ENCODE assay signal across 16 cellular contexts in genomic region chr1:26337206-26337535, GRCh38. TPM values are rescaled to one million over a fixed set of nuclear protein-coding genes. Genes with fewer than 3 reads are reported as not detected.
A peak's percentile ranks its signal among the peaks of the same experiment; 100 is the strongest.
DNase-seq lines count a peak whose midpoint lies in the region; ATAC-seq and TF ChIP-seq lines count a peak whose summit lies in the region.
"Had no signal": no experiment of that assay in that cellular context is flagged by ENCODE, and none has a peak within 500 bp of the region (broad histone marks: within the 10 kb centered on the region; RNA-seq: fewer than 3 reads in every experiment).

No MANE protein-coding gene starts in this region.

- peaks cover 9% of the 10 kb centered on the region; the same call in 1 of the 2 replicates for H3F3A ChIP-seq in GM23338 (replicated peaks; ENCODE audit: low read depth)

- no peak overlapping the region for H3K27ac Mint-ChIP-seq in GM23338
- H3K27ac Mint-ChIP-seq in activated CD4-positive, alpha-beta memory T cell treated with anti-CD3 and anti-CD28 coated beads, Interleukin-2, amount 10 ng/mL, durations not matched to agents 7 days and 5 days = no peak overlapping the region
- H3K27ac Mint-ChIP-seq: activated CD8-positive, alpha-beta memory T cell treated with anti-CD3 and anti-CD28 coated beads, Interleukin-2, amount 10 ng/mL, durations not matched to agents 7 days and 5 days had no signal

- peak overlapping the region in 2 of 11 experiments; percentile 63 to 70; a peak in 2 of 22 replicates for H3K9ac ChIP-seq in BLaER1 treated with 17β-estradiol and CSF1 and Interleukin-3, amounts not matched to agents 10 nM and 100 nM
- peak overlapping the region; percentile 73; the same call in 1 of the 2 replicates for H3K9ac ChIP-seq in iPS-20b (ENCODE audit: low read depth, low read length)

- peaks cover 7% of the 10 kb centered on the region; the same call in 1 of the 2 replicates for H3K79me2 ChIP-seq in GM23338 (replicated peaks; ENCODE audit: insufficient read depth)

- in situ Hi-C loops in GM13977 (cut with MboI; ENCODE audit: low pct_unique_long_range_greater_than_20kb, low sequenced_read_pairs, unreplicated experiment) = no loop called here

- H3K36me3 Mint-ChIP-seq in GM23338 (ENCODE audit: low read depth) = peaks cover 8% of the 10 kb centered on the region; the same call in 2 of the 3 replicates
- H3K36me3 Mint-ChIP-seq in activated CD4-positive, alpha-beta memory T cell treated with anti-CD3 and anti-CD28 coated beads, Interleukin-2, amount 10 ng/mL, durations not matched to agents 7 days and 5 days (ENCODE audit: low read depth) = no peaks in the 10 kb centered on the region
- H3K36me3 Mint-ChIP-seq: activated CD8-positive, alpha-beta memory T cell treated with anti-CD3 and anti-CD28 coated beads, Interleukin-2, amount 10 ng/mL, durations not matched to agents 7 days and 5 days had no signal

- peaks cover 33% of the 10 kb centered on the region for H3K4me1 Mint-ChIP-seq in GM23338
- H3K4me1 Mint-ChIP-seq in activated CD4-positive, alpha-beta memory T cell treated with anti-CD3 and anti-CD28 coated beads, Interleukin-2, amount 10 ng/mL, durations not matched to agents 7 days and 5 days = peaks cover 12% of the 10 kb centered on the region

- no peaks in the 10 kb centered on the region for H3K9me2 ChIP-seq in GM23338 (ENCODE audit: insufficient read depth)

- H3K9me3 ChIP-seq in BLaER1 treated with 17β-estradiol and CSF1 and Interleukin-3, amounts not matched to agents 10 nM and 100 nM (replicated peaks in 1 of 11) = no peaks in the 10 kb centered on the region
- no peaks in the 10 kb centered on the region for H3K9me3 ChIP-seq in iPS-20b (ENCODE audit: insufficient read depth, low read depth, low read length)

- ATAC-seq in GM23338 = peak; percentile 1; the same call in 2 of the 3 replicates

- no peak overlapping the region for H3K27ac ChIP-seq in BLaER1 treated with 17β-estradiol and CSF1 and Interleukin-3, amounts not matched to agents 10 nM and 100 nM
- H3K27ac ChIP-seq in GM23338 (ENCODE audit: low read depth) = no peak overlapping the region
- H3K27ac ChIP-seq in iPS-20b (ENCODE audit: low read length) = no peak overlapping the region
- H3K27ac ChIP-seq: dorsolateral prefrontal cortex had no signal

- peak overlapping the region; percentile 90 to 99 (median 97); a peak in 20 of 22 replicates for H3K4me2 ChIP-seq in BLaER1 treated with 17β-estradiol and CSF1 and Interleukin-3, amounts not matched to agents 10 nM and 100 nM
- peak overlapping the region; percentile 82 for H3K4me2 ChIP-seq in GM23338

- H3K4me3 ChIP-seq in BLaER1 treated with 17β-estradiol and CSF1 and Interleukin-3, amounts not matched to agents 10 nM and 100 nM = peak overlapping the region in 2 of 10 experiments; percentile 55 to 66; a peak in 2 of 20 replicates
- H3K4me3 ChIP-seq in GM23338 (peak overlapping the region; percentile 83; the same call in 1 of the 2 replicates), iPS-20b (ENCODE audit: low read length) (peak overlapping the region; percentile 87; the same call in 1 of the 2 replicates)

- H3K4me3 Mint-ChIP-seq in GM23338 = peak overlapping the region; percentile 58; the same call in 2 of the 3 replicates
- H3K4me3 Mint-ChIP-seq in activated CD4-positive, alpha-beta memory T cell treated with anti-CD3 and anti-CD28 coated beads, Interleukin-2, amount 10 ng/mL, durations not matched to agents 7 days and 5 days = peak overlapping the region; percentile 17
- H3K4me3 Mint-ChIP-seq: activated CD8-positive, alpha-beta memory T cell treated with anti-CD3 and anti-CD28 coated beads, Interleukin-2, amount 10 ng/mL, durations not matched to agents 7 days and 5 days had no signal

- peaks cover 13% of the 10 kb centered on the region for H3K27me3 Mint-ChIP-seq in GM23338 (ENCODE audit: insufficient read depth, low read depth, poor library complexity)
- peaks cover 11% of the 10 kb centered on the region for H3K27me3 Mint-ChIP-seq in activated CD4-positive, alpha-beta memory T cell treated with anti-CD3 and anti-CD28 coated beads, Interleukin-2, amount 10 ng/mL, durations not matched to agents 7 days and 5 days

- no peaks in the 10 kb centered on the region for H3K9me3 Mint-ChIP-seq in GM23338
- H3K9me3 Mint-ChIP-seq in activated CD4-positive, alpha-beta memory T cell treated with anti-CD3 and anti-CD28 coated beads, Interleukin-2, amount 10 ng/mL, durations not matched to agents 7 days and 5 days = no peaks in the 10 kb centered on the region

- peaks cover 24 to 36% (median 31%) of the 10 kb centered on the region in 11 experiments for H3K27me3 ChIP-seq in BLaER1 treated with 17β-estradiol and CSF1 and Interleukin-3, amounts not matched to agents 10 nM and 100 nM
- 0 out of 2 replicates have a peak, but pooled peaks cover 3% of the 10 kb centered on the region for H3K27me3 ChIP-seq in GM23338 (ENCODE audit: insufficient read depth)
- H3K27me3 ChIP-seq in iPS-20b (ENCODE audit: insufficient read depth, low read length) = peaks cover 10% of the 10 kb centered on the region

- peaks cover 7 to 31% (median 26%) of the 10 kb centered on the region in 10 experiments; a peak in 18 of 20 replicates for H3K4me1 ChIP-seq in BLaER1 treated with 17β-estradiol and CSF1 and Interleukin-3, amounts not matched to agents 10 nM and 100 nM
- H3K4me1 ChIP-seq in GM23338 (ENCODE audit: insufficient read depth) (peaks cover 16% of the 10 kb centered on the region), iPS-20b (ENCODE audit: insufficient read depth, low read length) (no peaks in the 10 kb centered on the region; the same call in 1 of the 2 replicates)

- CTCF ChIA-PET in activated CD4-positive, alpha-beta memory T cell treated with anti-CD3 and anti-CD28 coated beads, Interleukin-2, amount 10 ng/mL, durations not matched to agents 7 days and 5 days (lab: Charles Lee) = interaction anchor here (1.3 kb wide), 1 partner anchor 103 kb away, joined by 3 read pairs; the partner anchor contains the start of gene CEP85

- H4K20me1 ChIP-seq in BLaER1 treated with 17β-estradiol and CSF1 and Interleukin-3, amounts not matched to agents 10 nM and 100 nM = 0 out of 22 replicates have a peak, but pooled peaks cover 0 to 5% (median 0%) of the 10 kb centered on the region in 11 experiments
- no peaks in the 10 kb centered on the region; the same call in 1 of the 2 replicates for H4K20me1 ChIP-seq in GM23338 (replicated peaks; ENCODE audit: insufficient read depth)

- TF ChIP-seq CTCF in GM23338 (conservative IDR thresholded peaks at IDR 0.05; ENCODE audit: low read depth in 2 of 2) (no peak), GM13977 (IDR thresholded peaks at IDR 0.05; ENCODE audit: extremely low read depth, insufficient read depth, missing control alignments) (no peak)

- H2AFZ ChIP-seq in GM23338 = peak overlapping the region; percentile 90; the same call in 1 of the 2 replicates

- DNase-seq in GM23338 (ENCODE audit: low spot score) = no peak
- no peak for DNase-seq in activated CD4-positive, alpha-beta memory T cell treated with anti-CD3 and anti-CD28 coated beads, Interleukin-2, amount 10 ng/mL, durations not matched to agents 7 days and 5 days
- DNase-seq in KG1 (lab: John Stamatoyannopoulos, UW) = no peak
- DNase-seq in GM13977 (ENCODE audit: low spot score) = no peak
- DNase-seq in anterior cingulate cortex (lab: John Stamatoyannopoulos, UW) = no peak
- DNase-seq: activated CD8-positive, alpha-beta memory T cell treated with anti-CD3 and anti-CD28 coated beads, Interleukin-2, amount 10 ng/mL, durations not matched to agents 7 days and 5 days; amniotic stem cell; dorsolateral prefrontal cortex; NCI-H446; T-helper 9 cell had no signal

- POLR2A ChIA-PET in activated CD4-positive, alpha-beta memory T cell treated with anti-CD3 and anti-CD28 coated beads, Interleukin-2, amount 10 ng/mL, durations not matched to agents 7 days and 5 days (lab: Charles Lee) = no interaction called here

- no peaks in the 10 kb centered on the region for H3K36me3 ChIP-seq in BLaER1 treated with 17β-estradiol and CSF1 and Interleukin-3, amounts not matched to agents 10 nM and 100 nM
- H3K36me3 ChIP-seq in GM23338 (ENCODE audit: insufficient read depth) (no peaks in the 10 kb centered on the region), iPS-20b (ENCODE audit: insufficient read depth, low read depth, low read length) (no peaks in the 10 kb centered on the region)

TF ChIP-seq in GM23338, 12 proteins besides CTCF, POLR2A, EP300 and RAD21:
- TF ChIP-seq CREB1 (CRISPR knock-in tag; IDR thresholded peaks at IDR 0.05; ENCODE audit: low read depth) = no peak
- no peak for TF ChIP-seq ZNF331 (CRISPR knock-in tag; IDR thresholded peaks at IDR 0.05; ENCODE audit: low read depth)

RNA-seq across cellular contexts. Expression of gene CRYBG2, which starts 16.8 kb away (rescaled TPM):
- 10.0 and 18.4 TPM in 2 replicates for total RNA-seq in GM23338 (2014; rRNA removed; shearing (Covaris generic))
- polyA plus RNA-seq in GM23338 (2016; fragmentation: Nextera tagmentation; extraction: Ambion mirVana) = 17.6 and 19.4 TPM in 2 replicates
- total RNA-seq in activated CD4-positive, alpha-beta memory T cell treated with anti-CD3 and anti-CD28 coated beads, Interleukin-2, amount 10 ng/mL, durations not matched to agents 7 days and 5 days = 1 to 10 TPM; 1.9 to 4.3 TPM
- total RNA-seq: fibroblast of villous mesenchyme, myocyte, subcutaneous adipose tissue had no signal

RNA-seq across cellular contexts. Expression of gene CD52, which starts 19.4 kb away (rescaled TPM):
- not detected in 2 replicates for total RNA-seq in GM23338 (2014; rRNA removed; shearing (Covaris generic))
- polyA plus RNA-seq in GM23338 (2016; fragmentation: Nextera tagmentation; extraction: Ambion mirVana) = 7.3 and 9.6 TPM in 2 replicates
- 1,000 to 10,000 TPM; 1,572 to 1,591 TPM for total RNA-seq in activated CD4-positive, alpha-beta memory T cell treated with anti-CD3 and anti-CD28 coated beads, Interleukin-2, amount 10 ng/mL, durations not matched to agents 7 days and 5 days
- total RNA-seq: fibroblast of villous mesenchyme, myocyte had no signal

RNA-seq across cellular contexts. Expression of gene UBXN11, which starts 30.7 kb away (rescaled TPM):
- 8.0 and 9.4 TPM in 2 replicates for total RNA-seq in GM23338 (2014; rRNA removed; shearing (Covaris generic))
- 7.3 and 8.3 TPM in 2 replicates for polyA plus RNA-seq in GM23338 (2016; fragmentation: Nextera tagmentation; extraction: Ambion mirVana)
- total RNA-seq in activated CD4-positive, alpha-beta memory T cell treated with anti-CD3 and anti-CD28 coated beads, Interleukin-2, amount 10 ng/mL, durations not matched to agents 7 days and 5 days = 10 to 100 TPM; 46.9 to 49.9 TPM

RNA-seq across cellular contexts. Expression of gene ZNF683, which starts 35.4 kb away (rescaled TPM):
- total RNA-seq in GM23338 (2014; rRNA removed; shearing (Covaris generic)) = not detected in 2 replicates
- not detected in 2 replicates for polyA plus RNA-seq in GM23338 (2016; fragmentation: Nextera tagmentation; extraction: Ambion mirVana)
- total RNA-seq in activated CD4-positive, alpha-beta memory T cell treated with anti-CD3 and anti-CD28 coated beads, Interleukin-2, amount 10 ng/mL, durations not matched to agents 7 days and 5 days = under 1 TPM in 1 of 2 experiments, not detected in 1; 0.18 TPM
- total RNA-seq: fibroblast of villous mesenchyme, myocyte, subcutaneous adipose tissue had no signal
- polyA plus RNA-seq: keratinocyte had no signal

RNA-seq across cellular contexts. Expression of gene SH3BGRL3, which starts 57.3 kb away (rescaled TPM):
- total RNA-seq in GM23338 (2014; rRNA removed; shearing (Covaris generic)) = 28.9 and 30.9 TPM in 2 replicates
- polyA plus RNA-seq in GM23338 (2016; fragmentation: Nextera tagmentation; extraction: Ambion mirVana) = 370 and 378 TPM in 2 replicates
- total RNA-seq in activated CD4-positive, alpha-beta memory T cell treated with anti-CD3 and anti-CD28 coated beads, Interleukin-2, amount 10 ng/mL, durations not matched to agents 7 days and 5 days = 100 to 1,000 TPM; 662 to 665 TPM

Comparison
In these comparisons a context has a peak if more than half of its experiments do, and no peak if none do; other contexts are left out.
1. RNA of gene CD52, which starts 19.4 kb away (total RNA-seq): 1,572 to 1,591 TPM in activated CD4-positive, alpha-beta memory T cell treated with anti-CD3 and anti-CD28 coated beads, Interleukin-2, amount 10 ng/mL, durations not matched to agents 7 days and 5 days; not detected in GM23338; every median in the first group is over 1,000 times any median in the second.